Comparison of ENCODE assay signal across 21 cellular contexts in genomic region chr20:36620917-36621316, GRCh38. TPM values are rescaled to one million over a fixed set of nuclear protein-coding genes. Genes with fewer than 3 reads are reported as not detected.
DNase-seq lines count a peak whose midpoint lies in the region; ATAC-seq and TF ChIP-seq lines count a peak whose summit lies in the region.
"Had no signal": no experiment of that assay in that cellular context is flagged by ENCODE, and none has a peak within 500 bp of the region (broad histone marks: within the 10 kb centered on the region; RNA-seq: fewer than 3 reads in every experiment).

No MANE protein-coding gene starts in this region.

- peak overlapping the region; percentile 18 for H3K27ac Mint-ChIP-seq in T-helper 2 cell treated with Interferon-gamma antibody and Interleukin-4, amounts not matched to agents 5 μg/mL and 100 μg/mL, for 36 hours
- peak overlapping the region; percentile 37 for H3K27ac Mint-ChIP-seq in CD4-positive, alpha-beta T cell
- peak overlapping the region; percentile 2 for H3K27ac Mint-ChIP-seq in activated T-helper 17 cell treated with anti-CD3 and anti-CD28 coated beads, Interleukin-2, amount 50 U/mL, for 72 hours
- peak overlapping the region; percentile 10 to 90 (median 66) for H3K27ac Mint-ChIP-seq in naive thymus-derived CD8-positive, alpha-beta T cell

- ATAC-seq in CD4-positive, alpha-beta T cell (ENCODE audit: poor library complexity), result no peak
- no peak for ATAC-seq in activated T-helper 17 cell treated with anti-CD3 and anti-CD28 coated beads, Interleukin-2, amount 50 U/mL, for 72 hours (replicated peaks)
- ATAC-seq in naive thymus-derived CD8-positive, alpha-beta T cell, result no peak
- ATAC-seq in GM21528 (IDR thresholded peaks at IDR 0.05; ENCODE audit: low FRiP score, unreplicated experiment), result no peak

- peaks cover 13% of the 10 kb centered on the region for H3K4me1 Mint-ChIP-seq in T-helper 2 cell treated with Interferon-gamma antibody and Interleukin-4, amounts not matched to agents 5 μg/mL and 100 μg/mL, for 36 hours (ENCODE audit: low read depth)
- peaks cover 36% of the 10 kb centered on the region for H3K4me1 Mint-ChIP-seq in CD4-positive, alpha-beta T cell (ENCODE audit: low read depth)
- H3K4me1 Mint-ChIP-seq in activated T-helper 17 cell treated with anti-CD3 and anti-CD28 coated beads, Interleukin-2, amount 50 U/mL, for 72 hours, result peaks cover 16% of the 10 kb centered on the region
- H3K4me1 Mint-ChIP-seq in naive thymus-derived CD8-positive, alpha-beta T cell, result peaks cover 17 to 34% (median 30%) of the 10 kb centered on the region in 4 donors

- in situ Hi-C loops in HAP-1 (cut with MboI; ENCODE audit: low sequenced_read_pairs), result no loop called here

- intact Hi-C loops in CD4-positive, alpha-beta T cell (cut with DNase I, micrococcal nuclease), result no loop called here

- H3K9me3 ChIP-seq in CD4-positive, alpha-beta T cell (ENCODE audit: control insufficient read depth, low read length), result no peaks in the 10 kb centered on the region
- H3K9me3 ChIP-seq in HAP-1, result no peaks in the 10 kb centered on the region
- H3K9me3 ChIP-seq: BE2C had no signal

- no peak for DNase-seq in T-helper 2 cell treated with Interferon-gamma antibody and Interleukin-4, amounts not matched to agents 5 μg/mL and 100 μg/mL, for 36 hours (ENCODE audit: low spot score)
- DNase-seq in T-helper 2 cell, result no peak
- DNase-seq in CD4-positive, alpha-beta T cell, result no peak
- no peak for DNase-seq in naive thymus-derived CD8-positive, alpha-beta T cell
- no peak for DNase-seq in GM03348 (ENCODE audit: low spot score)
- no peak for DNase-seq in HAP-1 (ENCODE audit: low spot score in 2 of 2)
- DNase-seq: BE2C, GF-D8, Kasumi-1, MM.1S, NCI-H1092 treated with DMSO at 0.1 percent for 48 hours, NCI-H1694, NCI-H2107, NCI-H2227 treated with DMSO at 0.1 percent for 48 hours, NCI-H524, PC-9 had no signal

- peaks cover 31% of the 10 kb centered on the region for H3K36me3 Mint-ChIP-seq in T-helper 2 cell treated with Interferon-gamma antibody and Interleukin-4, amounts not matched to agents 5 μg/mL and 100 μg/mL, for 36 hours (ENCODE audit: low read depth)
- peaks cover 46% of the 10 kb centered on the region for H3K36me3 Mint-ChIP-seq in CD4-positive, alpha-beta T cell (ENCODE audit: low read depth)
- peaks cover 64% of the 10 kb centered on the region for H3K36me3 Mint-ChIP-seq in activated T-helper 17 cell treated with anti-CD3 and anti-CD28 coated beads, Interleukin-2, amount 50 U/mL, for 72 hours (ENCODE audit: low read depth)
- peaks cover 0 to 61% (median 7%) of the 10 kb centered on the region in 3 donors for H3K36me3 Mint-ChIP-seq in naive thymus-derived CD8-positive, alpha-beta T cell

- H3K4me1 ChIP-seq in HAP-1, result no peaks in the 10 kb centered on the region
- H3K4me1 ChIP-seq: BE2C had no signal

- no peak for TF ChIP-seq CTCF in CD4-positive, alpha-beta T cell (IDR thresholded peaks at IDR 0.05)

- no peaks in the 10 kb centered on the region for H3K27me3 Mint-ChIP-seq in T-helper 2 cell treated with Interferon-gamma antibody and Interleukin-4, amounts not matched to agents 5 μg/mL and 100 μg/mL, for 36 hours (ENCODE audit: low read depth)
- H3K27me3 Mint-ChIP-seq in CD4-positive, alpha-beta T cell, result no peaks in the 10 kb centered on the region
- H3K27me3 Mint-ChIP-seq in activated T-helper 17 cell treated with anti-CD3 and anti-CD28 coated beads, Interleukin-2, amount 50 U/mL, for 72 hours, result no peaks in the 10 kb centered on the region
- no peaks in the 10 kb centered on the region for H3K27me3 Mint-ChIP-seq in naive thymus-derived CD8-positive, alpha-beta T cell

- H3K9me3 Mint-ChIP-seq in T-helper 2 cell treated with Interferon-gamma antibody and Interleukin-4, amounts not matched to agents 5 μg/mL and 100 μg/mL, for 36 hours, result no peaks in the 10 kb centered on the region
- no peaks in the 10 kb centered on the region for H3K9me3 Mint-ChIP-seq in CD4-positive, alpha-beta T cell
- no peaks in the 10 kb centered on the region for H3K9me3 Mint-ChIP-seq in activated T-helper 17 cell treated with anti-CD3 and anti-CD28 coated beads, Interleukin-2, amount 50 U/mL, for 72 hours
- no peaks in the 10 kb centered on the region for H3K9me3 Mint-ChIP-seq in naive thymus-derived CD8-positive, alpha-beta T cell

- no peaks in the 10 kb centered on the region for H3K27me3 ChIP-seq in CD4-positive, alpha-beta T cell (ENCODE audit: control insufficient read depth, insufficient read depth, low read length)
- H3K27me3 ChIP-seq in HAP-1 (ENCODE audit: low read depth), result no peaks in the 10 kb centered on the region
- H3K27me3 ChIP-seq: BE2C had no signal

- no peak overlapping the region for H3K27ac ChIP-seq in CD4-positive, alpha-beta T cell (ENCODE audit: low read depth, low read length)
- H3K27ac ChIP-seq: 22Rv1, PC-9 had no signal

- H3K4me3 ChIP-seq in HAP-1, result no peak overlapping the region
- H3K4me3 ChIP-seq: PC-9 had no signal

- POLR2A ChIA-PET in CD4-positive, alpha-beta T cell (lab: Charles Lee), result interaction anchor here (2.1 kb wide), 1 partner anchor 15 kb away, joined by 5 read pairs; the partner anchor contains the start of gene RAB5IF
- POLR2A ChIA-PET in naive thymus-derived CD8-positive, alpha-beta T cell (lab: Charles Lee), result no interaction called here

- H3K36me3 ChIP-seq in HAP-1 (replicated peaks), result no peaks in the 10 kb centered on the region
- H3K36me3 ChIP-seq: BE2C had no signal

- CTCF ChIA-PET in CD4-positive, alpha-beta T cell (lab: Charles Lee), result no interaction called here

- H3K4me3 Mint-ChIP-seq in T-helper 2 cell treated with Interferon-gamma antibody and Interleukin-4, amounts not matched to agents 5 μg/mL and 100 μg/mL, for 36 hours, result no peak overlapping the region
- no peak overlapping the region for H3K4me3 Mint-ChIP-seq in CD4-positive, alpha-beta T cell
- no peak overlapping the region for H3K4me3 Mint-ChIP-seq in activated T-helper 17 cell treated with anti-CD3 and anti-CD28 coated beads, Interleukin-2, amount 50 U/mL, for 72 hours
- no peak overlapping the region for H3K4me3 Mint-ChIP-seq in naive thymus-derived CD8-positive, alpha-beta T cell

RNA-seq across cellular contexts. Expression of gene RAB5IF, which starts 15.3 kb away (rescaled TPM):
- 10 to 100 TPM; 62.6 to 74.8 TPM for total RNA-seq in CD4-positive, alpha-beta T cell
- 100 to 1,000 TPM in 1 of 2 donors, 10 to 100 TPM in 1; 60.8 to 186 TPM for total RNA-seq in activated T-helper 17 cell treated with anti-CD3 and anti-CD28 coated beads, Interleukin-2, amount 50 U/mL, for 72 hours
- 10 to 100 TPM; 58.1 to 59.7 TPM for total RNA-seq in naive thymus-derived CD8-positive, alpha-beta T cell
- polyA plus RNA-seq in naive thymus-derived CD8-positive, alpha-beta T cell, result 100 to 1,000 TPM; 113 to 141 (median 138) TPM

RNA-seq across cellular contexts. Expression of gene SLA2, which starts 25.1 kb away (rescaled TPM):
- 10 to 100 TPM; 19.9 to 21.3 TPM for total RNA-seq in CD4-positive, alpha-beta T cell
- 10 to 100 TPM; 42.4 to 43.7 TPM for total RNA-seq in activated T-helper 17 cell treated with anti-CD3 and anti-CD28 coated beads, Interleukin-2, amount 50 U/mL, for 72 hours
- 10 to 100 TPM; 34.3 to 34.4 TPM for total RNA-seq in naive thymus-derived CD8-positive, alpha-beta T cell
- polyA plus RNA-seq in naive thymus-derived CD8-positive, alpha-beta T cell, result 10 to 100 TPM; 18.9 to 22.2 (median 19.1) TPM
- total RNA-seq: Daoy, H1, PC-9 had no signal

RNA-seq across cellular contexts. Expression of gene TGIF2, which starts 47.5 kb away (rescaled TPM):
- total RNA-seq in CD4-positive, alpha-beta T cell, result 10 to 100 TPM; 29.2 to 34.5 TPM
- 10 to 100 TPM; 43.8 to 57.1 TPM for total RNA-seq in activated T-helper 17 cell treated with anti-CD3 and anti-CD28 coated beads, Interleukin-2, amount 50 U/mL, for 72 hours
- total RNA-seq in naive thymus-derived CD8-positive, alpha-beta T cell, result 10 to 100 TPM; 37.8 to 38.4 TPM
- 10 to 100 TPM; 25.7 to 36.8 (median 30.8) TPM for polyA plus RNA-seq in naive thymus-derived CD8-positive, alpha-beta T cell

Comparison
In these comparisons a context has a peak if more than half of its experiments do, and no peak if none do; other contexts are left out.
1. H3K27ac Mint-ChIP-seq: peak in every context shown above with its lines; median percentile 66 in naive thymus-derived CD8-positive, alpha-beta T cell; 37 in CD4-positive, alpha-beta T cell; 18 in T-helper 2 cell treated with Interferon-gamma antibody and Interleukin-4, amounts not matched to agents 5 μg/mL and 100 μg/mL, for 36 hours; 2 in activated T-helper 17 cell treated with anti-CD3 and anti-CD28 coated beads, Interleukin-2, amount 50 U/mL, for 72 hours.